In genomic region chr12:15700595-15700994, GRCh38 we compare ENCODE assay signal across 1 cellular context.
TF ChIP-seq lines count a peak whose summit lies in the region.

No MANE protein-coding gene starts in this region.

TF ChIP-seq in SK-N-SH, 30 proteins besides CTCF, POLR2A, EP300 and RAD21 (continued from another document):
- TF ChIP-seq, protein P1, sequence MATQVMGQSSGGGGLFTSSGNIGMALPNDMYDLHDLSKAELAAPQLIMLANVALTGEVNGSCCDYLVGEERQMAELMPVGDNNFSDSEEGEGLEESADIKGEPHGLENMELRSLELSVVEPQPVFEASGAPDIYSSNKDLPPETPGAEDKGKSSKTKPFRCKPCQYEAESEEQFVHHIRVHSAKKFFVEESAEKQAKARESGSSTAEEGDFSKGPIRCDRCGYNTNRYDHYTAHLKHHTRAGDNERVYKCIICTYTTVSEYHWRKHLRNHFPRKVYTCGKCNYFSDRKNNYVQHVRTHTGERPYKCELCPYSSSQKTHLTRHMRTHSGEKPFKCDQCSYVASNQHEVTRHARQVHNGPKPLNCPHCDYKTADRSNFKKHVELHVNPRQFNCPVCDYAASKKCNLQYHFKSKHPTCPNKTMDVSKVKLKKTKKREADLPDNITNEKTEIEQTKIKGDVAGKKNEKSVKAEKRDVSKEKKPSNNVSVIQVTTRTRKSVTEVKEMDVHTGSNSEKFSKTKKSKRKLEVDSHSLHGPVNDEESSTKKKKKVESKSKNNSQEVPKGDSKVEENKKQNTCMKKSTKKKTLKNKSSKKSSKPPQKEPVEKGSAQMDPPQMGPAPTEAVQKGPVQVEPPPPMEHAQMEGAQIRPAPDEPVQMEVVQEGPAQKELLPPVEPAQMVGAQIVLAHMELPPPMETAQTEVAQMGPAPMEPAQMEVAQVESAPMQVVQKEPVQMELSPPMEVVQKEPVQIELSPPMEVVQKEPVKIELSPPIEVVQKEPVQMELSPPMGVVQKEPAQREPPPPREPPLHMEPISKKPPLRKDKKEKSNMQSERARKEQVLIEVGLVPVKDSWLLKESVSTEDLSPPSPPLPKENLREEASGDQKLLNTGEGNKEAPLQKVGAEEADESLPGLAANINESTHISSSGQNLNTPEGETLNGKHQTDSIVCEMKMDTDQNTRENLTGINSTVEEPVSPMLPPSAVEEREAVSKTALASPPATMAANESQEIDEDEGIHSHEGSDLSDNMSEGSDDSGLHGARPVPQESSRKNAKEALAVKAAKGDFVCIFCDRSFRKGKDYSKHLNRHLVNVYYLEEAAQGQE (IDR thresholded peaks at IDR 0.05; ENCODE audit: low read depth, low read length): no peak
- peak; percentile 94 for TF ChIP-seq NFIC (IDR thresholded peaks at IDR 0.05; ENCODE audit: borderline replicate concordance)
- no peak for TF ChIP-seq EZH2phosphoT487 (IDR thresholded peaks at IDR 0.05; ENCODE audit: borderline replicate concordance, low read depth)
- peak; percentile 95 for TF ChIP-seq MEF2A (IDR thresholded peaks at IDR 0.05; ENCODE audit: borderline replicate concordance, low read depth)
- TF ChIP-seq GABPA (IDR thresholded peaks at IDR 0.05; ENCODE audit: low read depth): no peak
- no peak for TF ChIP-seq TAF1 (IDR thresholded peaks at IDR 0.05; ENCODE audit: borderline replicate concordance, low read depth, low read length)
- TF ChIP-seq POLR2AphosphoS5 (IDR thresholded peaks at IDR 0.05; ENCODE audit: low read depth, low read length): no peak
- TF ChIP-seq ELF1 (IDR thresholded peaks at IDR 0.05): peak; percentile 63; the same call in 1 of the 2 replicates
- TF ChIP-seq NRF1 (IDR thresholded peaks at IDR 0.05; ENCODE audit: low read depth, low read length): no peak
- TF ChIP-seq FOXM1 (IDR thresholded peaks at IDR 0.05; ENCODE audit: low read depth): 0 out of 2 replicates have a peak, but pooled peaks have one; percentile 50
- no peak for TF ChIP-seq USF2 (IDR thresholded peaks at IDR 0.05; ENCODE audit: borderline replicate concordance, low read depth, low read length)
- TF ChIP-seq YY1 (IDR thresholded peaks at IDR 0.05; ENCODE audit: low read depth): no peak
- TF ChIP-seq RFX5 (IDR thresholded peaks at IDR 0.05; ENCODE audit: low read length): no peak
- no peak for TF ChIP-seq RCOR1 (IDR thresholded peaks at IDR 0.05; ENCODE audit: low read length)
- TF ChIP-seq, protein P2, sequence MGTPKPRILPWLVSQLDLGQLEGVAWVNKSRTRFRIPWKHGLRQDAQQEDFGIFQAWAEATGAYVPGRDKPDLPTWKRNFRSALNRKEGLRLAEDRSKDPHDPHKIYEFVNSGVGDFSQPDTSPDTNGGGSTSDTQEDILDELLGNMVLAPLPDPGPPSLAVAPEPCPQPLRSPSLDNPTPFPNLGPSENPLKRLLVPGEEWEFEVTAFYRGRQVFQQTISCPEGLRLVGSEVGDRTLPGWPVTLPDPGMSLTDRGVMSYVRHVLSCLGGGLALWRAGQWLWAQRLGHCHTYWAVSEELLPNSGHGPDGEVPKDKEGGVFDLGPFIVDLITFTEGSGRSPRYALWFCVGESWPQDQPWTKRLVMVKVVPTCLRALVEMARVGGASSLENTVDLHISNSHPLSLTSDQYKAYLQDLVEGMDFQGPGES (IDR thresholded peaks at IDR 0.05; ENCODE audit: low read depth, low read length): no peak
- TF ChIP-seq MXI1 (IDR thresholded peaks at IDR 0.05; ENCODE audit: low read depth, low read length): no peak
- TF ChIP-seq, protein P3, sequence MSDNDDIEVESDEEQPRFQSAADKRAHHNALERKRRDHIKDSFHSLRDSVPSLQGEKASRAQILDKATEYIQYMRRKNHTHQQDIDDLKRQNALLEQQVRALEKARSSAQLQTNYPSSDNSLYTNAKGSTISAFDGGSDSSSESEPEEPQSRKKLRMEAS (IDR thresholded peaks at IDR 0.05; ENCODE audit: low read depth): peak; percentile 43; the same call in 1 of the 2 replicates
